Comparison of ENCODE assay signal across 26 cellular contexts in the genomic region with DNA sequence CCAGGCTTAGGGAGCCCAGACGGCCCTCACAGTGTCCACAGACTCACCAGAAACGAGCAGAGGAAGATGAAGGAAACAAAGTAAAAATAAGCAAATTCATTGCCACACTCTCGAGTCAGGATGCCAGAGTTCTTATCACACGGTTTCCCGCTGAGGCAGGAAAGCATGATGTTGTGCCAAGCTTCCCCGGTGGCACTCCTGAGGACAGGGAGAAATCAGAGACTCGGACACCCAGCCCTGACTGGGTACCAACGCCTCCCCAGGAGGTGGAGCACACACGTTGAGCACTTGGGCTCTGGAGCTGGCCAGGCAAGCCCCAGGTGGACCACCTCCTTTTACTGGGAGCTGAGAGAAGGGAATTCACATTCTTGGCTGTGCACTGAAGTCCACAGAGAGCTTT.
"Had no signal": no experiment of that assay in that cellular context is flagged by ENCODE, and none has a peak within 500 bp of the region (broad histone marks: within the 10 kb centered on the region; RNA-seq: fewer than 3 reads in every experiment).

No MANE protein-coding gene starts in this region.

- ATAC-seq: activated T-cell treated with anti-CD3 and anti-CD28 coated beads, Interleukin-2, amount 50 U/mL, for 72 hours; Right ventricle myocardium inferior; T-cell had no signal

- H3K36me3 Mint-ChIP-seq: T-cell had no signal

- H3K4me1 ChIP-seq: adrenal gland had no signal

- H3K9me3 ChIP-seq: adrenal gland had no signal

- H3K4me3 Mint-ChIP-seq: activated CD4-positive, alpha-beta memory T cell treated with anti-CD3 and anti-CD28 coated beads, Interleukin-2, amount 10 ng/mL, durations not matched to agents 7 days and 5 days; activated CD4-positive, alpha-beta T cell treated with anti-CD3 and anti-CD28 coated beads, Interleukin-2, amount 10 ng/mL, durations not matched to agents 7 days and 5 days; activated naive CD8-positive, alpha-beta T cell treated with anti-CD3 and anti-CD28 coated beads, Interleukin-2, amount 10 ng/mL, durations not matched to agents 7 days and 5 days; central memory CD8-positive, alpha-beta T cell; T-cell had no signal

- H3K36me3 ChIP-seq: adrenal gland had no signal

- H3K27ac ChIP-seq: adrenal gland, SK-N-MC, VCaP had no signal

- DNase-seq: activated CD4-positive, alpha-beta memory T cell treated with anti-CD3 and anti-CD28 coated beads, Interleukin-2, amount 10 ng/mL, durations not matched to agents 7 days and 5 days; activated CD4-positive, alpha-beta T cell treated with anti-CD3 and anti-CD28 coated beads, Interleukin-2, amount 10 ng/mL, durations not matched to agents 7 days and 5 days; activated CD4-positive, CD25-positive, alpha-beta regulatory T cell; activated CD8-positive, alpha-beta memory T cell treated with anti-CD3 and anti-CD28 coated beads, Interleukin-2, amount 50 U/mL, for 4 hours; activated naive CD4-positive, alpha-beta T cell treated with anti-CD3 and anti-CD28 coated beads, Interleukin-2, amount 50 U/mL, for 16 hours; activated naive CD8-positive, alpha-beta T cell treated with anti-CD3 and anti-CD28 coated beads, Interleukin-2, amount 10 ng/mL, durations not matched to agents 7 days and 5 days; activated T-cell treated with anti-CD3 and anti-CD28 coated beads, Interleukin-2, amount 50 U/mL, for 72 hours; anterior cingulate cortex; Karpas-422; MM.1S; NCI-H1105 treated with DMSO at 0.1 percent for 48 hours; NCI-H1436 treated with DMSO at 0.1 percent for 48 hours; NCI-H187; NCI-H2081; NCI-H510A treated with DMSO at 0.1 percent for 48 hours; RPMI8226; T-cell; T-helper 2 cell; T1000 had no signal

- H3K4me3 ChIP-seq: adrenal gland, SK-N-MC had no signal

- H3K27ac Mint-ChIP-seq: activated CD4-positive, alpha-beta memory T cell treated with anti-CD3 and anti-CD28 coated beads, Interleukin-2, amount 10 ng/mL, durations not matched to agents 7 days and 5 days; activated CD4-positive, alpha-beta T cell treated with anti-CD3 and anti-CD28 coated beads, Interleukin-2, amount 10 ng/mL, durations not matched to agents 7 days and 5 days; activated naive CD8-positive, alpha-beta T cell treated with anti-CD3 and anti-CD28 coated beads, Interleukin-2, amount 10 ng/mL, durations not matched to agents 7 days and 5 days; activated T-cell treated with anti-CD3 and anti-CD28 coated beads, Interleukin-2, amount 50 U/mL, for 72 hours; activated T-helper 2 cell treated with anti-CD3 and anti-CD28 coated beads, Interferon-gamma antibody, Interleukin-2, Interleukin-4, amounts not matched to agents 10 μg/mL and 5 μg/mL and 100 μg/mL, durations not matched to agents 14 hours and 24 hours and 36 hours; T-cell had no signal

- FAIRE-seq: TTC549 had no signal
